ENCODE assay signal across 17 cellular contexts in genomic region chr5:106874531-106874930, GRCh38.
DNase-seq lines count a peak whose midpoint lies in the region; ATAC-seq and TF ChIP-seq lines count a peak whose summit lies in the region.
"Had no signal": no experiment of that assay in that cellular context is flagged by ENCODE, and none has a peak within 500 bp of the region (broad histone marks: within the 10 kb centered on the region; RNA-seq: fewer than 3 reads in every experiment).

No MANE protein-coding gene starts in this region.

- no peak overlapping the region for H3K9ac ChIP-seq in MM.1S (ENCODE audit: low read length)

- H4K20me1 ChIP-seq in MM.1S (ENCODE audit: insufficient read depth, low read length): no peaks in the 10 kb centered on the region

- H3K27me3 Mint-ChIP-seq in Calu3 (ENCODE audit: unreplicated experiment): no peaks in the 10 kb centered on the region
- H3K27me3 Mint-ChIP-seq: CD4-positive, alpha-beta memory T cell had no signal

- H3K9me3 ChIP-seq in MM.1S (replicated peaks; ENCODE audit: insufficient read depth, low read length): no peaks in the 10 kb centered on the region

- H3K27ac ChIP-seq in MM.1S (ENCODE audit: low read length): no peak overlapping the region

- peaks cover 19% of the 10 kb centered on the region for H3K36me3 Mint-ChIP-seq in Calu3 (ENCODE audit: insufficient read depth, unreplicated experiment)
- no peaks in the 10 kb centered on the region for H3K36me3 Mint-ChIP-seq in stimulated activated effector memory CD8-positive, alpha-beta T cell treated with anti-CD3 and anti-CD28 coated beads, Interleukin-12 subunit alpha, Interleukin-12 subunit beta, amount 100 ng/mL, for 72 hours
- H3K36me3 Mint-ChIP-seq: CD4-positive, alpha-beta memory T cell had no signal

- intact Hi-C loops in Calu3 (cut with micrococcal nuclease; ENCODE audit: unreplicated experiment): loop anchor here (10.0 kb wide), 3 partner anchors 410 to 800 kb away; partner anchors contain the start of gene EFNA5

- no peak overlapping the region for H3K4me3 Mint-ChIP-seq in Calu3 (ENCODE audit: low read depth, unreplicated experiment)
- no peak overlapping the region for H3K4me3 Mint-ChIP-seq in stimulated activated effector memory CD8-positive, alpha-beta T cell treated with anti-CD3 and anti-CD28 coated beads, Interleukin-12 subunit alpha, Interleukin-12 subunit beta, amount 100 ng/mL, for 72 hours
- H3K4me3 Mint-ChIP-seq: CD4-positive, alpha-beta memory T cell; GM23338; HFFc6 had no signal

- H3K27me3 ChIP-seq in MM.1S (replicated peaks; ENCODE audit: insufficient read depth, low read length): no peaks in the 10 kb centered on the region

- peak overlapping the region; percentile 100 for H3K27ac Mint-ChIP-seq in Calu3 (ENCODE audit: unreplicated experiment)
- H3K27ac Mint-ChIP-seq in stimulated activated effector memory CD8-positive, alpha-beta T cell treated with anti-CD3 and anti-CD28 coated beads, Interleukin-12 subunit alpha, Interleukin-12 subunit beta, amount 100 ng/mL, for 72 hours: no peak overlapping the region
- H3K27ac Mint-ChIP-seq: CD4-positive, alpha-beta memory T cell; HFFc6 had no signal

- H3K36me3 ChIP-seq in MM.1S (replicated peaks; ENCODE audit: insufficient read depth, low read length): no peaks in the 10 kb centered on the region
- H3K36me3 ChIP-seq: HAP-1 had no signal

- CTCF ChIA-PET in Calu3 (lab: Charles Lee): interaction anchor here (2.1 kb wide), 1 partner anchor 30 kb away, joined by 9 read pairs; no protein-coding TSS in a partner anchor

- no peaks in the 10 kb centered on the region; the same call in 1 of the 2 replicates for H3K4me1 ChIP-seq in MM.1S (ENCODE audit: low read length)
- H3K4me1 ChIP-seq: HAP-1 had no signal

- no TSS peak for BruUV-seq in Calu3 (replicated peaks; lab: Mats Ljungman, UMichigan)

- H2AFZ ChIP-seq in MM.1S (ENCODE audit: low read length): peak overlapping the region; percentile 59; the same call in 1 of the 2 replicates
- H2AFZ ChIP-seq: GM23338 had no signal

- H3K79me2 ChIP-seq in MM.1S (ENCODE audit: low read length): no peaks in the 10 kb centered on the region

- peaks cover 23% of the 10 kb centered on the region for H3K4me1 Mint-ChIP-seq in Calu3 (ENCODE audit: low read depth, unreplicated experiment)
- H3K4me1 Mint-ChIP-seq in stimulated activated effector memory CD8-positive, alpha-beta T cell treated with anti-CD3 and anti-CD28 coated beads, Interleukin-12 subunit alpha, Interleukin-12 subunit beta, amount 100 ng/mL, for 72 hours: no peaks in the 10 kb centered on the region
- H3K4me1 Mint-ChIP-seq: CD4-positive, alpha-beta memory T cell had no signal

- ATAC-seq in stimulated activated effector memory CD8-positive, alpha-beta T cell treated with anti-CD3 and anti-CD28 coated beads, Interleukin-12 subunit alpha, Interleukin-12 subunit beta, amount 100 ng/mL, for 72 hours: peak; percentile 8
- ATAC-seq in GM19467 (IDR thresholded peaks at IDR 0.05; ENCODE audit: unreplicated experiment) (no peak), HG03159 (IDR thresholded peaks at IDR 0.05; ENCODE audit: unreplicated experiment) (no peak)
- ATAC-seq: GM23338 had no signal

- H3K9me3 Mint-ChIP-seq in Calu3 (ENCODE audit: low read depth, unreplicated experiment): no peaks in the 10 kb centered on the region
- H3K9me3 Mint-ChIP-seq in stimulated activated effector memory CD8-positive, alpha-beta T cell treated with anti-CD3 and anti-CD28 coated beads, Interleukin-12 subunit alpha, Interleukin-12 subunit beta, amount 100 ng/mL, for 72 hours: no peaks in the 10 kb centered on the region

- no peaks in the 10 kb centered on the region for H3K9me2 ChIP-seq in MM.1S (replicated peaks; ENCODE audit: insufficient read depth, low read length)

- H3K4me3 ChIP-seq in MM.1S (ENCODE audit: low read length): no peak overlapping the region
- H3K4me3 ChIP-seq: GM12878, GM23338, HAP-1 had no signal

- H3F3A ChIP-seq in MM.1S (ENCODE audit: insufficient read depth, low read length): no peaks in the 10 kb centered on the region

- peak overlapping the region; percentile 84; the same call in 1 of the 2 replicates for H3K4me2 ChIP-seq in MM.1S (ENCODE audit: low read depth, low read length)
- H3K4me2 ChIP-seq: GM23338 had no signal

- no peak for TF ChIP-seq CTCF in Calu3 (IDR thresholded peaks at IDR 0.05; ENCODE audit: unreplicated experiment)
- TF ChIP-seq CTCF in MM.1S (IDR thresholded peaks at IDR 0.05; ENCODE audit: low read length): no peak

- DNase-seq in Calu3 (no peak), MM.1S (no peak), H4 (ENCODE audit: low spot score) (no peak)
- no peak for DNase-seq in stimulated activated effector memory CD8-positive, alpha-beta T cell treated with anti-CD3 and anti-CD28 coated beads, Interleukin-12 subunit alpha, Interleukin-12 subunit beta, amount 100 ng/mL, for 72 hours (ENCODE audit: low spot score in 2 of 2)
- DNase-seq: C1 segment of cervical spinal cord; CD4-positive, alpha-beta memory T cell; COR-L47; DMS 273 treated with DMSO at 0.1 percent for 48 hours; DMS79; EL; GDM1; HFFc6 had no signal
